ENCODE assay signal across 9 cellular contexts in genomic region chr9:99266136-99267023, GRCh38. TPM values are rescaled to one million over a fixed set of nuclear protein-coding genes. Genes with fewer than 3 reads are reported as not detected.
A peak's percentile ranks its signal among the peaks of the same experiment; 100 is the strongest.
DNase-seq lines count a peak whose midpoint lies in the region; ATAC-seq, FAIRE-seq and TF ChIP-seq lines count a peak whose summit lies in the region.
"Had no signal": no experiment of that assay in that cellular context is flagged by ENCODE, and none has a peak within 500 bp of the region (broad histone marks: within the 10 kb centered on the region; RNA-seq: fewer than 3 reads in every experiment).

No MANE protein-coding gene starts in this region.

- TF ChIP-seq CTCF in RWPE1 (conservative IDR thresholded peaks at IDR 0.05; ENCODE audit: low read depth) (peak; percentile 83), pancreas (IDR thresholded peaks at IDR 0.05) (peak; percentile 59 to 78 (median 74))

- H3K9me3 ChIP-seq in pancreas, result no peaks in the 10 kb centered on the region

- WGBS in pancreas, 2 donors, result 16 to 17% methylated on average over 18 of the region's 18 CpGs

- DNase-seq in D341Med (ENCODE audit: low spot score) (peak; percentile 84), HuH-7.5 (ENCODE audit: low spot score) (peak; percentile 35), RWPE1 (ENCODE audit: low spot score) (peak; percentile 54), globus pallidus (ENCODE audit: low spot score) (peak; percentile 73), pancreas (peak; percentile 68 to 87 (median 75)), ureter (ENCODE audit: low spot score) (peak; percentile 64)
- DNase-seq in activated gamma-delta T cell treated with anti-CD3 and anti-CD28 coated beads, Interleukin-2, amount 50 U/mL, for 16 hours (ENCODE audit: low read depth), result peak; percentile 46

- H3K27ac ChIP-seq in RWPE1, result no peak overlapping the region
- H3K27ac ChIP-seq in pancreas, result no peak overlapping the region

- intact Hi-C loops in pancreas (cut with DNase I), result no loop called here

- POLR2A ChIA-PET in RWPE1 (lab: Yijun Ruan, JAX; ENCODE audit: low non-redundant PET), result no interaction called here

- H3K27me3 ChIP-seq in pancreas, result no peaks in the 10 kb centered on the region

- CTCF ChIA-PET in RWPE1 (lab: Yijun Ruan, JAX), result interaction anchor here (0.5 to 1.4 kb wide), 5 partner anchors 25 to 616 kb away, joined by 3 to 12 read pairs (median 5); no protein-coding TSS in a partner anchor

- FAIRE-seq in pancreas (lab: Jason Lieb, UNC), result no peak
- FAIRE-seq: colon had no signal

- H3K4me1 ChIP-seq in pancreas, result peaks cover 3 to 8% (median 6%) of the 10 kb centered on the region in 3 donors

- H3K36me3 ChIP-seq in pancreas, result no peaks in the 10 kb centered on the region

- ATAC-seq in GM21381 (IDR thresholded peaks at IDR 0.05; ENCODE audit: unreplicated experiment), result peak; percentile 59
- peak; percentile 88 to 99 (median 96) for ATAC-seq in pancreas

- H3K4me3 ChIP-seq in pancreas, result peak overlapping the region in 1 of 4 donors; percentile 11

RNA-seq across cellular contexts. Expression of gene SEC61B, which starts 44.3 kb away (rescaled TPM):
- 100 to 1,000 TPM; 117 to 191 (median 139) TPM for total RNA-seq in pancreas
- polyA plus RNA-seq in pancreas, result 100 to 1,000 TPM; 251 to 355 TPM
- 75.1 TPM for total RNA-seq in ureter

RNA-seq across cellular contexts. Expression of gene ALG2, which starts 44.6 kb away (rescaled TPM):
- total RNA-seq in pancreas (10 to 100 TPM; 24.9 to 30.6 (median 28.0) TPM), ureter (46.5 TPM)
- 10 to 100 TPM; 17.9 to 35.6 TPM for polyA plus RNA-seq in pancreas
